ENCODE assay signal across 8 cellular contexts in genomic region chr16:8866884-8867482, GRCh38. TPM values are rescaled to one million over a fixed set of nuclear protein-coding genes. Genes with fewer than 3 reads are reported as not detected.
DNase-seq lines count a peak whose midpoint lies in the region; ATAC-seq and TF ChIP-seq lines count a peak whose summit lies in the region.

No MANE protein-coding gene starts in this region.

- H3K27ac Mint-ChIP-seq in naive thymus-derived CD4-positive, alpha-beta T cell, result peak overlapping the region; percentile 87 to 98 (median 93)

- H3K4me1 ChIP-seq in naive thymus-derived CD4-positive, alpha-beta T cell (ENCODE audit: control insufficient read depth in 2 of 2, insufficient read depth in 2 of 2, low read length in 2 of 2), result peaks cover 6 to 12% of the 10 kb centered on the region in 2 donors

- no peaks in the 10 kb centered on the region for H3K27me3 ChIP-seq in naive thymus-derived CD4-positive, alpha-beta T cell (ENCODE audit: control insufficient read depth in 2 of 2, insufficient read depth in 2 of 2, low read length in 2 of 2)

- no peaks in the 10 kb centered on the region for H3K9me3 ChIP-seq in naive thymus-derived CD4-positive, alpha-beta T cell (ENCODE audit: control insufficient read depth in 2 of 3, low read length in 3 of 3)

- H3K4me3 ChIP-seq in AG09309 (ENCODE audit: control insufficient read depth, low read depth, low read length) (peak overlapping the region; percentile 91), choroid plexus epithelial cell (ENCODE audit: low read depth, low read length) (peak overlapping the region; percentile 80)
- peak overlapping the region; percentile 97 for H3K4me3 ChIP-seq in Jurkat, Clone E6-1 (ENCODE audit: low read length)
- peak overlapping the region; percentile 74 for H3K4me3 ChIP-seq in naive thymus-derived CD4-positive, alpha-beta T cell (ENCODE audit: low read length)

- H3K4me3 Mint-ChIP-seq in naive thymus-derived CD4-positive, alpha-beta T cell, result peak overlapping the region; percentile 93 to 98 (median 96)

- no peaks in the 10 kb centered on the region for H3K36me3 Mint-ChIP-seq in naive thymus-derived CD4-positive, alpha-beta T cell

- no peak for ATAC-seq in naive thymus-derived CD4-positive, alpha-beta T cell
- ATAC-seq in GM19455 (IDR thresholded peaks at IDR 0.05; ENCODE audit: unreplicated experiment), result no peak

- H3K27me3 Mint-ChIP-seq in naive thymus-derived CD4-positive, alpha-beta T cell, result no peaks in the 10 kb centered on the region

- CTCF ChIA-PET in naive thymus-derived CD4-positive, alpha-beta T cell (lab: Charles Lee), result interaction anchor here (1.1 kb wide), 1 partner anchor 12 kb away, joined by 3 read pairs; no protein-coding TSS in a partner anchor

- peaks cover 30 to 65% (median 56%) of the 10 kb centered on the region in 7 donors for H3K4me1 Mint-ChIP-seq in naive thymus-derived CD4-positive, alpha-beta T cell

- H3K36me3 ChIP-seq in naive thymus-derived CD4-positive, alpha-beta T cell (ENCODE audit: control insufficient read depth in 2 of 3, insufficient read depth in 3 of 3, low read length in 3 of 3), result no peaks in the 10 kb centered on the region

- intact Hi-C loops in naive thymus-derived CD4-positive, alpha-beta T cell (cut with micrococcal nuclease), result loop anchor here in 1 of 2 donors (5.0 kb wide), 4 partner anchors 50 to 1875 kb away; partner anchors contain the start of genes ATF7IP2 and NUBP1

- no peak for TF ChIP-seq CTCF in AG09309 (IDR thresholded peaks at IDR 0.05; ENCODE audit: control insufficient read depth, insufficient read depth, low read depth, low read length, missing control alignments)
- TF ChIP-seq CTCF in choroid plexus epithelial cell (conservative IDR thresholded peaks at IDR 0.05; ENCODE audit: low read depth, low read length), result no peak

- no peak for DNase-seq in AG09309 (ENCODE audit: low read depth)
- DNase-seq in Jurkat, Clone E6-1 (ENCODE audit: low read depth, low spot score), result no peak
- DNase-seq in choroid plexus epithelial cell (ENCODE audit: low read depth), result no peak
- no peak for DNase-seq in naive thymus-derived CD4-positive, alpha-beta T cell
- DNase-seq in stimulated activated CD4-positive, alpha-beta T cell treated with anti-CD3 and anti-CD28 coated beads, Interleukin-4, amount 100 ng/mL, for 24 hours, result no peak
- no peak for DNase-seq in activated gamma-delta T cell treated with Interleukin-2 at 50 U/mL for 16 hours
- no peak for DNase-seq in GOT3 (lab: John Stamatoyannopoulos, UW)

- POLR2A ChIA-PET in naive thymus-derived CD4-positive, alpha-beta T cell (lab: Charles Lee), result interaction anchor here (2.4 to 2.7 kb wide), 2 partner anchors 69 to 225 kb away, joined by 22 to 25 read pairs; partner anchors contain the start of genes HAPSTR1, PMM2 and TMEM186

- H3K9me3 Mint-ChIP-seq in naive thymus-derived CD4-positive, alpha-beta T cell, result peaks cover 0 to 2% (median 0%) of the 10 kb centered on the region in 11 donors

- peak overlapping the region; percentile 67 for H3K27ac ChIP-seq in naive thymus-derived CD4-positive, alpha-beta T cell (ENCODE audit: low read depth, low read length)

RNA-seq across cellular contexts. Expression of gene CARHSP1, which starts 1.8 kb away (rescaled TPM):
- polyA plus RNA-seq in Jurkat, Clone E6-1 (2012; ENCODE audit: insufficient read depth, insufficient read length), result 320 TPM
- 100 to 1,000 TPM in 1 of 5 experiments, 10 to 100 TPM in 4; 29.6 to 123 (median 39.9) TPM for total RNA-seq in naive thymus-derived CD4-positive, alpha-beta T cell
- polyA plus RNA-seq in naive thymus-derived CD4-positive, alpha-beta T cell, result 10 to 100 TPM; 24.9 to 32.7 TPM

RNA-seq across cellular contexts. Expression of gene LITAFD, which starts 15.2 kb away (rescaled TPM):
- not detected for polyA plus RNA-seq in Jurkat, Clone E6-1 (2012; ENCODE audit: insufficient read depth, insufficient read length)
- total RNA-seq in naive thymus-derived CD4-positive, alpha-beta T cell, result not detected
- not detected for polyA plus RNA-seq in naive thymus-derived CD4-positive, alpha-beta T cell
